ENCODE assay signal across 2 cellular contexts in the genomic region with DNA sequence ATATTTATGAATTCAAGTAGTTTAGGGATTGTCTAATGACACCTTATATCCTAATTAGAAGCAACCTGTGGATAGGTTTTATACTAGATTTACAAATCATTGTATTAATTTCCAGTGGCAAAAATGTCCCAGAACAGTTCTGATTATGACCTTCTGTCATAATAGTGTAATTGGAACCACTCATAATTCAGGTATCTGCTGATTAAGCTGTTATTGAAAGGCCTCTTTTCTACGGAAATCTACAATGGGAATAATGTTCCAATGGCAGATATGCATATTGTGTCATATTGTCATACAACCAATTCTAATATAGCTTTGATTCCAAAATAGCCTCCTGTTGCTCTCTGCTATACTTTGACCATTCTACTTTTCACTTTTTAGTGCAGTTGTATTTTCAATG.
A peak's percentile ranks its signal among the peaks of the same experiment; 100 is the strongest.
TF ChIP-seq lines count a peak whose summit lies in the region.

No MANE protein-coding gene starts in this region.

TF ChIP-seq in HepG2, 621 proteins besides CTCF, POLR2A, EP300 and RAD21 (continued from another document):
- TF ChIP-seq MAFK (conservative IDR thresholded peaks at IDR 0.05 in 1 of 2, IDR thresholded peaks at IDR 0.05 in 1 of 2; ENCODE audit: low read length in 2 of 2) (peak in 1 of 2 experiments; percentile 58; a peak in 1 of 4 replicates), NCOA1 (CRISPR knock-in tag; IDR thresholded peaks at IDR 0.05) (no peak), ZNF501 (CRISPR knock-in tag; IDR thresholded peaks at IDR 0.05) (no peak), MAFF (IDR thresholded peaks at IDR 0.05; ENCODE audit: low read depth, low read length) (peak; percentile 56; the same call in 1 of the 2 replicates), TBX2 (CRISPR knock-in tag; IDR thresholded peaks at IDR 0.05; ENCODE audit: borderline replicate concordance) (no peak)
- TF ChIP-seq, protein P1, sequence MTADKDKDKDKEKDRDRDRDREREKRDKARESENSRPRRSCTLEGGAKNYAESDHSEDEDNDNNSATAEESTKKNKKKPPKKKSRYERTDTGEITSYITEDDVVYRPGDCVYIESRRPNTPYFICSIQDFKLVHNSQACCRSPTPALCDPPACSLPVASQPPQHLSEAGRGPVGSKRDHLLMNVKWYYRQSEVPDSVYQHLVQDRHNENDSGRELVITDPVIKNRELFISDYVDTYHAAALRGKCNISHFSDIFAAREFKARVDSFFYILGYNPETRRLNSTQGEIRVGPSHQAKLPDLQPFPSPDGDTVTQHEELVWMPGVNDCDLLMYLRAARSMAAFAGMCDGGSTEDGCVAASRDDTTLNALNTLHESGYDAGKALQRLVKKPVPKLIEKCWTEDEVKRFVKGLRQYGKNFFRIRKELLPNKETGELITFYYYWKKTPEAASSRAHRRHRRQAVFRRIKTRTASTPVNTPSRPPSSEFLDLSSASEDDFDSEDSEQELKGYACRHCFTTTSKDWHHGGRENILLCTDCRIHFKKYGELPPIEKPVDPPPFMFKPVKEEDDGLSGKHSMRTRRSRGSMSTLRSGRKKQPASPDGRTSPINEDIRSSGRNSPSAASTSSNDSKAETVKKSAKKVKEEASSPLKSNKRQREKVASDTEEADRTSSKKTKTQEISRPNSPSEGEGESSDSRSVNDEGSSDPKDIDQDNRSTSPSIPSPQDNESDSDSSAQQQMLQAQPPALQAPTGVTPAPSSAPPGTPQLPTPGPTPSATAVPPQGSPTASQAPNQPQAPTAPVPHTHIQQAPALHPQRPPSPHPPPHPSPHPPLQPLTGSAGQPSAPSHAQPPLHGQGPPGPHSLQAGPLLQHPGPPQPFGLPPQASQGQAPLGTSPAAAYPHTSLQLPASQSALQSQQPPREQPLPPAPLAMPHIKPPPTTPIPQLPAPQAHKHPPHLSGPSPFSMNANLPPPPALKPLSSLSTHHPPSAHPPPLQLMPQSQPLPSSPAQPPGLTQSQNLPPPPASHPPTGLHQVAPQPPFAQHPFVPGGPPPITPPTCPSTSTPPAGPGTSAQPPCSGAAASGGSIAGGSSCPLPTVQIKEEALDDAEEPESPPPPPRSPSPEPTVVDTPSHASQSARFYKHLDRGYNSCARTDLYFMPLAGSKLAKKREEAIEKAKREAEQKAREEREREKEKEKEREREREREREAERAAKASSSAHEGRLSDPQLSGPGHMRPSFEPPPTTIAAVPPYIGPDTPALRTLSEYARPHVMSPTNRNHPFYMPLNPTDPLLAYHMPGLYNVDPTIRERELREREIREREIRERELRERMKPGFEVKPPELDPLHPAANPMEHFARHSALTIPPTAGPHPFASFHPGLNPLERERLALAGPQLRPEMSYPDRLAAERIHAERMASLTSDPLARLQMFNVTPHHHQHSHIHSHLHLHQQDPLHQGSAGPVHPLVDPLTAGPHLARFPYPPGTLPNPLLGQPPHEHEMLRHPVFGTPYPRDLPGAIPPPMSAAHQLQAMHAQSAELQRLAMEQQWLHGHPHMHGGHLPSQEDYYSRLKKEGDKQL (CRISPR knock-in tag; IDR thresholded peaks at IDR 0.05; ENCODE audit: low read depth): no peak
- TF ChIP-seq, protein P2, sequence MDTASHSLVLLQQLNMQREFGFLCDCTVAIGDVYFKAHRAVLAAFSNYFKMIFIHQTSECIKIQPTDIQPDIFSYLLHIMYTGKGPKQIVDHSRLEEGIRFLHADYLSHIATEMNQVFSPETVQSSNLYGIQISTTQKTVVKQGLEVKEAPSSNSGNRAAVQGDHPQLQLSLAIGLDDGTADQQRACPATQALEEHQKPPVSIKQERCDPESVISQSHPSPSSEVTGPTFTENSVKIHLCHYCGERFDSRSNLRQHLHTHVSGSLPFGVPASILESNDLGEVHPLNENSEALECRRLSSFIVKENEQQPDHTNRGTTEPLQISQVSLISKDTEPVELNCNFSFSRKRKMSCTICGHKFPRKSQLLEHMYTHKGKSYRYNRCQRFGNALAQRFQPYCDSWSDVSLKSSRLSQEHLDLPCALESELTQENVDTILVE (CRISPR knock-in tag; IDR thresholded peaks at IDR 0.05): no peak

TF ChIP-seq in A549, 52 proteins besides CTCF, POLR2A, EP300 and RAD21 (continued from another document):
- TF ChIP-seq, protein P3, sequence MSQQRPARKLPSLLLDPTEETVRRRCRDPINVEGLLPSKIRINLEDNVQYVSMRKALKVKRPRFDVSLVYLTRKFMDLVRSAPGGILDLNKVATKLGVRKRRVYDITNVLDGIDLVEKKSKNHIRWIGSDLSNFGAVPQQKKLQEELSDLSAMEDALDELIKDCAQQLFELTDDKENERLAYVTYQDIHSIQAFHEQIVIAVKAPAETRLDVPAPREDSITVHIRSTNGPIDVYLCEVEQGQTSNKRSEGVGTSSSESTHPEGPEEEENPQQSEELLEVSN (IDR thresholded peaks at IDR 0.05; ENCODE audit: borderline replicate concordance, low read depth): no peak
TF ChIP-seq in A549: peak in this region for 1.
